In the genomic region with DNA sequence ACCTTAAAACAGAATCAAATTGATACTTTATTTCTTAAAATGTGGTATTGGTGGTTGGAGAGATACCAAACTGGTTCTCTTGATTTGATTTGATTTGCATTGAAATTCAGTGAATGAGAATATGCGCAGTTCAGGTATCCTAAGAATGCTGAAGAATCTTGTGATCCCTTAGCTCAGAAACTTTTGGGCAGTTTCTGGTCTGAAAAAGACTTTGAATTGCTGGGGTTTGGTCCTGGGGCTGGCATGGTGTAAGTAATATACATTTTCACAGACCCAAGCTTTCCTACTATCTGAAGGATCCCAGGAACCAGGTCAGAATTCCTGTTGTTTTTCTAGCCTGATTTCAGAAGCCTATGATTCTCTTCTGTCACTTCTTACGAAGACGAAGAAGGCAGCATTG, we compare ENCODE assay signal across 26 cellular contexts. TPM values are rescaled to one million over a fixed set of nuclear protein-coding genes. Genes with fewer than 3 reads are reported as not detected.
DNase-seq lines count a peak whose midpoint lies in the region; ATAC-seq and TF ChIP-seq lines count a peak whose summit lies in the region.
"Had no signal": no experiment of that assay in that cellular context is flagged by ENCODE, and none has a peak within 500 bp of the region (broad histone marks: within the 10 kb centered on the region; RNA-seq: fewer than 3 reads in every experiment).

No MANE protein-coding gene starts in this region.

- no peaks in the 10 kb centered on the region for H3K27me3 ChIP-seq in endodermal cell (ENCODE audit: control insufficient read depth, insufficient read depth, low read length, poor library complexity, severe bottlenecking)

- H3K27me3 Mint-ChIP-seq in endodermal cell (ENCODE audit: insufficient read depth), result no peaks in the 10 kb centered on the region
- H3K27me3 Mint-ChIP-seq: CD8-positive, alpha-beta memory T cell had no signal

- H3K4me1 ChIP-seq in ES-I3 (ENCODE audit: insufficient read depth, low read length), result peaks cover 33% of the 10 kb centered on the region
- peaks cover 5% of the 10 kb centered on the region for H3K4me1 ChIP-seq in endodermal cell (ENCODE audit: control insufficient read depth, insufficient read depth, low read length)

- H3K36me3 ChIP-seq in ES-I3 (ENCODE audit: insufficient read depth, low read length) (no peaks in the 10 kb centered on the region), SK-N-MC (ENCODE audit: insufficient read depth, low read length) (no peaks in the 10 kb centered on the region), endodermal cell (ENCODE audit: control insufficient read depth, insufficient read depth, low read length) (peaks cover 4% of the 10 kb centered on the region)

- DNase-seq in SK-N-MC (ENCODE audit: low read depth, low spot score) (no peak), endodermal cell (peak; percentile 51), iPS-NIHi7 (ENCODE audit: extremely low spot score) (peak; percentile 26), G401 (ENCODE audit: low spot score) (no peak), NCI-H2107 treated with DMSO at 0.1 percent for 48 hours (lab: John Stamatoyannopoulos, UW; ENCODE audit: unreplicated experiment) (no peak)
- no peak for DNase-seq in stimulated activated CD4-positive, alpha-beta T cell treated with anti-CD3 and anti-CD28 coated beads, Interleukin-4, amount 100 ng/mL, for 24 hours
- DNase-seq: CD8-positive, alpha-beta memory T cell; DMS153; GF-D8; HCEC 1CT; MM.1S; NCI-H1048; NCI-H1417 treated with DMSO at 0.1 percent for 48 hours; NCI-H187 treated with DMSO at 0.1 percent for 48 hours; NCI-H226; NCI-H510A treated with DMSO at 0.1 percent for 48 hours; NCI-H748 treated with DMSO at 0.1 percent for 48 hours; NK-92 treated with Interleukin-12 subunit alpha and Interleukin-12 subunit beta, amount 100 ng/mL, for 24 hours; SIG-M5 had no signal

- H3K9me3 ChIP-seq in ES-I3 (ENCODE audit: control insufficient read depth, insufficient read depth, low read length) (no peaks in the 10 kb centered on the region), SK-N-MC (ENCODE audit: low read depth, low read length) (no peaks in the 10 kb centered on the region), endodermal cell (ENCODE audit: control insufficient read depth, low read length) (no peaks in the 10 kb centered on the region)

- in situ Hi-C loops in G401 (cut with HindIII; ENCODE audit: low sequenced_read_pairs), result no loop called here

- H3K4me3 ChIP-seq in SK-N-MC (no peak overlapping the region), endodermal cell (ENCODE audit: low read length) (no peak overlapping the region)
- H3K4me3 ChIP-seq: K562 had no signal

- peak overlapping the region; percentile 16; the same call in 1 of the 2 replicates for H3K9ac ChIP-seq in ES-I3 (ENCODE audit: low read depth, low read length)
- no peak overlapping the region for H3K9ac ChIP-seq in SK-N-MC (ENCODE audit: insufficient read length)
- no peak overlapping the region for H3K9ac ChIP-seq in endodermal cell (ENCODE audit: extremely low read depth, low read length, poor library complexity, severe bottlenecking)

- peaks cover 13% of the 10 kb centered on the region for H3K36me3 Mint-ChIP-seq in endodermal cell (ENCODE audit: low read depth)

- peak overlapping the region; percentile 5; the same call in 1 of the 2 replicates for H3K27ac ChIP-seq in SK-N-MC
- no peak overlapping the region for H3K27ac ChIP-seq in endodermal cell (ENCODE audit: low read depth, low read length)
- H3K27ac ChIP-seq: 22Rv1, C4-2B had no signal

- H3K4me3 Mint-ChIP-seq in endodermal cell, result no peak overlapping the region
- H3K4me3 Mint-ChIP-seq: CD8-positive, alpha-beta memory T cell had no signal

- ATAC-seq in GM21717 (IDR thresholded peaks at IDR 0.05; ENCODE audit: unreplicated experiment), result no peak
- ATAC-seq: HepG2, SK-N-SH treated with all-trans-retinoic acid at 6 μM for 48 hours had no signal

- no peak for TF ChIP-seq CTCF in endodermal cell (conservative IDR thresholded peaks at IDR 0.05)

- peaks cover 45% of the 10 kb centered on the region for H3K4me1 Mint-ChIP-seq in endodermal cell

- peak overlapping the region; percentile 77 for H3K27ac Mint-ChIP-seq in endodermal cell

- H3K9me3 Mint-ChIP-seq in endodermal cell, result peaks cover 12% of the 10 kb centered on the region
- H3K9me3 Mint-ChIP-seq: CD8-positive, alpha-beta memory T cell had no signal

- 97 to 100% methylated on average over 2 to 3 of the region's 3 CpGs for WGBS in endodermal cell (ENCODE audit: insufficient coverage in 1 of 2, insufficient read length in 1 of 2), 2 experiments

RNA-seq across cellular contexts. Expression of a gene that starts 6.6 kb away (rescaled TPM):
- total RNA-seq in endodermal cell, result 10 to 100 TPM in 1 of 2 donors, 1 to 10 TPM in 1; 8.7 to 11.4 TPM
- polyA plus RNA-seq in endodermal cell (2013, experiment 1 of 2), result 6.3 TPM
- polyA plus RNA-seq in endodermal cell (2013, experiment 2 of 2), result 6.0 TPM
- total RNA-seq in G401 (2014; rRNA removed; shearing (Covaris generic)), result 4.1 and 4.9 TPM in 2 replicates

Comparison
In these comparisons a context has a peak if more than half of its experiments do, and no peak if none do; other contexts are left out.
1. DNase-seq: peak in endodermal cell (single experiment) and iPS-NIHi7 (single experiment); none in SK-N-MC (single experiment), G401 (single experiment), stimulated activated CD4-positive, alpha-beta T cell treated with anti-CD3 and anti-CD28 coated beads, Interleukin-4, amount 100 ng/mL, for 24 hours (single experiment) and NCI-H2107 treated with DMSO at 0.1 percent for 48 hours (single experiment).